ENCODE assay signal across 10 cellular contexts in genomic region chr1:246573481-246573880, GRCh38. TPM values are rescaled to one million over a fixed set of nuclear protein-coding genes. Genes with fewer than 3 reads are reported as not detected.
DNase-seq lines count a peak whose midpoint lies in the region; ATAC-seq and TF ChIP-seq lines count a peak whose summit lies in the region.
"Had no signal": no experiment of that assay in that cellular context is flagged by ENCODE, and none has a peak within 500 bp of the region (broad histone marks: within the 10 kb centered on the region; RNA-seq: fewer than 3 reads in every experiment).

No MANE protein-coding gene starts in this region.

- H3K4me3 Mint-ChIP-seq in CD4-positive, alpha-beta T cell = peak overlapping the region; percentile 68
- H3K4me3 Mint-ChIP-seq in activated T-helper 17 cell treated with anti-CD3 and anti-CD28 coated beads, Interleukin-2, amount 50 U/mL, for 72 hours = peak overlapping the region; percentile 54
- peak overlapping the region in 9 of 10 donors; percentile 56 to 91 (median 73) for H3K4me3 Mint-ChIP-seq in naive thymus-derived CD4-positive, alpha-beta T cell
- H3K4me3 Mint-ChIP-seq in endothelial cell (ENCODE audit: unreplicated experiment) = no peak overlapping the region

- H3K27me3 ChIP-seq in CD4-positive, alpha-beta T cell (ENCODE audit: control insufficient read depth, insufficient read depth, low read length) = no peaks in the 10 kb centered on the region
- H3K27me3 ChIP-seq in naive thymus-derived CD4-positive, alpha-beta T cell (ENCODE audit: control insufficient read depth in 2 of 2, insufficient read depth in 2 of 2, low read length in 2 of 2) = no peaks in the 10 kb centered on the region
- no peaks in the 10 kb centered on the region for H3K27me3 ChIP-seq in prostate gland (replicated peaks; ENCODE audit: insufficient read depth)

- H3K9me3 ChIP-seq in CD4-positive, alpha-beta T cell (ENCODE audit: control insufficient read depth, low read length) = no peaks in the 10 kb centered on the region
- no peaks in the 10 kb centered on the region for H3K9me3 ChIP-seq in naive thymus-derived CD4-positive, alpha-beta T cell (ENCODE audit: control insufficient read depth in 2 of 3, low read length in 3 of 3)
- H3K9me3 ChIP-seq in prostate gland = no peaks in the 10 kb centered on the region

- DNase-seq in CD4-positive, alpha-beta T cell = no peak
- DNase-seq in Kasumi-1 (lab: John Stamatoyannopoulos, UW) (peak; percentile 55 to 57), ecto neural progenitor cell (ENCODE audit: low spot score) (no peak), prostate gland (ENCODE audit: low spot score) (no peak), NCI-H1930 (lab: John Stamatoyannopoulos, UW) (no peak), endothelial cell (ENCODE audit: low spot score) (no peak)
- DNase-seq in naive thymus-derived CD4-positive, alpha-beta T cell = no peak
- DNase-seq: amniotic stem cell, NCI-H2029 had no signal

- ATAC-seq in CD4-positive, alpha-beta T cell (ENCODE audit: poor library complexity) = no peak
- ATAC-seq in activated T-helper 17 cell treated with anti-CD3 and anti-CD28 coated beads, Interleukin-2, amount 50 U/mL, for 72 hours (replicated peaks) = no peak
- ATAC-seq in naive thymus-derived CD4-positive, alpha-beta T cell = no peak

- peak overlapping the region; percentile 87 for H3K27ac Mint-ChIP-seq in CD4-positive, alpha-beta T cell
- H3K27ac Mint-ChIP-seq in activated T-helper 17 cell treated with anti-CD3 and anti-CD28 coated beads, Interleukin-2, amount 50 U/mL, for 72 hours = no peak overlapping the region
- peak overlapping the region; percentile 33 to 98 (median 87) for H3K27ac Mint-ChIP-seq in naive thymus-derived CD4-positive, alpha-beta T cell
- no peak overlapping the region for H3K27ac Mint-ChIP-seq in endothelial cell (ENCODE audit: unreplicated experiment)

- H3K27me3 Mint-ChIP-seq in CD4-positive, alpha-beta T cell = no peaks in the 10 kb centered on the region
- H3K27me3 Mint-ChIP-seq in activated T-helper 17 cell treated with anti-CD3 and anti-CD28 coated beads, Interleukin-2, amount 50 U/mL, for 72 hours = no peaks in the 10 kb centered on the region
- no peaks in the 10 kb centered on the region for H3K27me3 Mint-ChIP-seq in naive thymus-derived CD4-positive, alpha-beta T cell
- peaks cover 4% of the 10 kb centered on the region for H3K27me3 Mint-ChIP-seq in endothelial cell (ENCODE audit: unreplicated experiment)

- H3K4me1 ChIP-seq in naive thymus-derived CD4-positive, alpha-beta T cell (ENCODE audit: control insufficient read depth in 2 of 2, insufficient read depth in 2 of 2, low read length in 2 of 2) = peaks cover 19 to 62% of the 10 kb centered on the region in 2 donors
- no peaks in the 10 kb centered on the region for H3K4me1 ChIP-seq in prostate gland (replicated peaks)

- peak overlapping the region; percentile 31 for H3K4me3 ChIP-seq in naive thymus-derived CD4-positive, alpha-beta T cell (ENCODE audit: low read length)
- H3K4me3 ChIP-seq in prostate gland = no peak overlapping the region

- no peak for TF ChIP-seq POLR2A in prostate gland (IDR thresholded peaks at IDR 0.05)

- H3K9me3 Mint-ChIP-seq in CD4-positive, alpha-beta T cell = peaks cover 2% of the 10 kb centered on the region
- no peaks in the 10 kb centered on the region for H3K9me3 Mint-ChIP-seq in activated T-helper 17 cell treated with anti-CD3 and anti-CD28 coated beads, Interleukin-2, amount 50 U/mL, for 72 hours
- no peaks in the 10 kb centered on the region for H3K9me3 Mint-ChIP-seq in naive thymus-derived CD4-positive, alpha-beta T cell
- H3K9me3 Mint-ChIP-seq in endothelial cell (ENCODE audit: unreplicated experiment) = no peaks in the 10 kb centered on the region

- POLR2A ChIA-PET in CD4-positive, alpha-beta T cell (lab: Charles Lee) = interaction anchor here (0.6 to 2.0 kb wide), 3 partner anchors 9 to 1631 kb away, joined by 3 to 5 read pairs (median 3); no protein-coding TSS in a partner anchor
- POLR2A ChIA-PET in naive thymus-derived CD4-positive, alpha-beta T cell (lab: Charles Lee) = interaction anchor here (1.1 to 1.7 kb wide), 4 partner anchors 9 to 18 kb away, joined by 3 to 8 read pairs (median 4); no protein-coding TSS in a partner anchor

- no peak overlapping the region for H3K27ac ChIP-seq in CD4-positive, alpha-beta T cell (ENCODE audit: low read depth, low read length)
- H3K27ac ChIP-seq in naive thymus-derived CD4-positive, alpha-beta T cell (ENCODE audit: low read depth, low read length) = peak overlapping the region; percentile 48
- no peak overlapping the region for H3K27ac ChIP-seq in prostate gland

- intact Hi-C loops in CD4-positive, alpha-beta T cell (cut with DNase I, micrococcal nuclease) = loop anchor here in 1 of 2 experiments (10.0 kb wide), 1 partner anchor 1609 kb away; a partner anchor contains a TSS
- intact Hi-C loops in naive thymus-derived CD4-positive, alpha-beta T cell (cut with micrococcal nuclease) = no loop called here
- intact Hi-C loops in prostate gland (cut with DNase I) = loop anchor here (10.0 kb wide), 1 partner anchor 1599 kb away; no protein-coding TSS in a partner anchor

- no peak for TF ChIP-seq CTCF in CD4-positive, alpha-beta T cell (IDR thresholded peaks at IDR 0.05)
- TF ChIP-seq CTCF in prostate gland (IDR thresholded peaks at IDR 0.05) (no peak), endothelial cell (IDR thresholded peaks at IDR 0.05; ENCODE audit: unreplicated experiment) (no peak)

- H3K36me3 Mint-ChIP-seq in CD4-positive, alpha-beta T cell (ENCODE audit: low read depth) = peaks cover 34% of the 10 kb centered on the region
- H3K36me3 Mint-ChIP-seq in activated T-helper 17 cell treated with anti-CD3 and anti-CD28 coated beads, Interleukin-2, amount 50 U/mL, for 72 hours (ENCODE audit: low read depth) = peaks cover 39% of the 10 kb centered on the region
- peaks cover 4 to 26% (median 15%) of the 10 kb centered on the region in 5 donors for H3K36me3 Mint-ChIP-seq in naive thymus-derived CD4-positive, alpha-beta T cell
- H3K36me3 Mint-ChIP-seq in endothelial cell (ENCODE audit: low read depth, unreplicated experiment) = no peaks in the 10 kb centered on the region

- no peaks in the 10 kb centered on the region for H3K36me3 ChIP-seq in naive thymus-derived CD4-positive, alpha-beta T cell (ENCODE audit: control insufficient read depth in 2 of 3, insufficient read depth in 3 of 3, low read length in 3 of 3)
- no peaks in the 10 kb centered on the region for H3K36me3 ChIP-seq in prostate gland

- whole genome bisulfite sequencing in prostate gland = 63% methylated on average over 6 of the region's 6 CpGs

- CTCF ChIA-PET in CD4-positive, alpha-beta T cell (lab: Charles Lee) = interaction anchor here (1.4 kb wide), 1 partner anchor 116 kb away, joined by 3 read pairs; no protein-coding TSS in a partner anchor
- CTCF ChIA-PET in naive thymus-derived CD4-positive, alpha-beta T cell (lab: Charles Lee) = interaction anchor here (0.7 to 0.8 kb wide), 2 partner anchors 12 to 77 kb away, joined by 3 read pairs; no protein-coding TSS in a partner anchor

- H3K4me1 Mint-ChIP-seq in CD4-positive, alpha-beta T cell (ENCODE audit: low read depth) = peaks cover 71% of the 10 kb centered on the region
- peaks cover 40% of the 10 kb centered on the region for H3K4me1 Mint-ChIP-seq in activated T-helper 17 cell treated with anti-CD3 and anti-CD28 coated beads, Interleukin-2, amount 50 U/mL, for 72 hours
- peaks cover 45 to 86% (median 64%) of the 10 kb centered on the region in 7 donors for H3K4me1 Mint-ChIP-seq in naive thymus-derived CD4-positive, alpha-beta T cell
- H3K4me1 Mint-ChIP-seq in endothelial cell (ENCODE audit: unreplicated experiment) = peaks cover 24% of the 10 kb centered on the region

RNA-seq across cellular contexts. Expression of gene CNST, which starts 7.2 kb away (rescaled TPM):
- total RNA-seq in CD4-positive, alpha-beta T cell = 10 to 100 TPM; 71.9 to 72.6 TPM
- 10 to 100 TPM; 33.6 to 36.4 TPM for total RNA-seq in activated T-helper 17 cell treated with anti-CD3 and anti-CD28 coated beads, Interleukin-2, amount 50 U/mL, for 72 hours
- total RNA-seq in naive thymus-derived CD4-positive, alpha-beta T cell = 100 to 1,000 TPM in 2 of 5 experiments, 10 to 100 TPM in 3; 30.5 to 111 (median 80.2) TPM
- 10 to 100 TPM; 52.8 to 58.8 TPM for polyA plus RNA-seq in naive thymus-derived CD4-positive, alpha-beta T cell
- total RNA-seq in prostate gland = 10 to 100 TPM; 19.4 to 52.6 TPM
- total RNA-seq in endothelial cell (ENCODE audit: unreplicated experiment) = 14.6 TPM

RNA-seq across cellular contexts. Expression of gene TFB2M, which starts 7.4 kb away (rescaled TPM):
- 1 to 10 TPM; 8.0 to 9.0 TPM for total RNA-seq in CD4-positive, alpha-beta T cell
- total RNA-seq in activated T-helper 17 cell treated with anti-CD3 and anti-CD28 coated beads, Interleukin-2, amount 50 U/mL, for 72 hours = 10 to 100 TPM; 10.5 to 23.4 TPM
- total RNA-seq in naive thymus-derived CD4-positive, alpha-beta T cell = 10 to 100 TPM in 3 of 5 experiments, 1 to 10 TPM in 2; 9.5 to 12.2 (median 10.3) TPM
- 10 to 100 TPM; 12.1 to 18.2 TPM for polyA plus RNA-seq in naive thymus-derived CD4-positive, alpha-beta T cell
- total RNA-seq in prostate gland = 10 to 100 TPM; 10.3 to 15.1 TPM
- 9.5 TPM for total RNA-seq in endothelial cell (ENCODE audit: unreplicated experiment)

Comparison
In these comparisons a context has a peak if more than half of its experiments do, and no peak if none do; other contexts are left out.
1. DNase-seq: peak in Kasumi-1 (2 of 2); none in CD4-positive, alpha-beta T cell (0 of 10), naive thymus-derived CD4-positive, alpha-beta T cell (0 of 9), ecto neural progenitor cell (single experiment), prostate gland (single experiment), NCI-H1930 (0 of 2) and endothelial cell (single experiment).
2. H3K27ac Mint-ChIP-seq: peak in CD4-positive, alpha-beta T cell (single experiment) and naive thymus-derived CD4-positive, alpha-beta T cell (9 of 9); none in activated T-helper 17 cell treated with anti-CD3 and anti-CD28 coated beads, Interleukin-2, amount 50 U/mL, for 72 hours (single experiment) and endothelial cell (single experiment).